Comparison of ENCODE assay signal across 12 cellular contexts in genomic region chr7:134457166-134457565, GRCh38. TPM values are rescaled to one million over a fixed set of nuclear protein-coding genes. Genes with fewer than 3 reads are reported as not detected.
DNase-seq lines count a peak whose midpoint lies in the region; ATAC-seq, FAIRE-seq and TF ChIP-seq lines count a peak whose summit lies in the region.
"Had no signal": no experiment of that assay in that cellular context is flagged by ENCODE, and none has a peak within 500 bp of the region (broad histone marks: within the 10 kb centered on the region; RNA-seq: fewer than 3 reads in every experiment).

No MANE protein-coding gene starts in this region.

- H3K36me3 ChIP-seq in endothelial cell of umbilical vein (ENCODE audit: control insufficient read depth in 2 of 2, extremely low read depth in 1 of 2, insufficient read depth in 2 of 2, low read length in 2 of 2) (no peaks in the 10 kb centered on the region), suprapubic skin (no peaks in the 10 kb centered on the region)

- peaks cover 32% of the 10 kb centered on the region for H3K79me2 ChIP-seq in endothelial cell of umbilical vein (ENCODE audit: control insufficient read depth, insufficient read depth, low read length)

- CTCF ChIA-PET in WTC11 (lab: Charles Lee), result interaction anchor here (1.1 to 3.5 kb wide), 6 partner anchors 13 to 95 kb away, joined by 3 to 26 read pairs (median 10); partner anchors contain the start of gene AKR1B10
- CTCF ChIA-PET in endothelial cell of umbilical vein (lab: Charles Lee), result interaction anchor here (1.1 to 4.0 kb wide), 5 partner anchors 22 to 90 kb away, joined by 3 to 46 read pairs (median 6); no protein-coding TSS in a partner anchor

- no peak for TF ChIP-seq CTCF in WTC11 (IDR thresholded peaks at IDR 0.05)
- no peak for TF ChIP-seq CTCF in endothelial cell of umbilical vein (IDR thresholded peaks at IDR 0.05; ENCODE audit: extremely low read depth in 1 of 2, insufficient read depth in 1 of 2, low read depth in 1 of 2, low read length in 2 of 2)
- TF ChIP-seq CTCF in suprapubic skin (IDR thresholded peaks at IDR 0.05), result no peak

- H3K27me3 Mint-ChIP-seq in activated naive CD4-positive, alpha-beta T cell treated with anti-CD3 and anti-CD28 coated beads, Interleukin-2, amount 50 U/mL, for 24 hours, result no peaks in the 10 kb centered on the region
- H3K27me3 Mint-ChIP-seq in WTC11 (ENCODE audit: low read depth), result peaks cover 19% of the 10 kb centered on the region

- intact Hi-C loops in endothelial cell of umbilical vein (cut with micrococcal nuclease), result no loop called here

- H3K36me3 Mint-ChIP-seq in activated naive CD4-positive, alpha-beta T cell treated with anti-CD3 and anti-CD28 coated beads, Interleukin-2, amount 50 U/mL, for 24 hours, result peaks cover 4% of the 10 kb centered on the region
- peaks cover 14% of the 10 kb centered on the region for H3K36me3 Mint-ChIP-seq in WTC11

- no peaks in the 10 kb centered on the region for H3K9me1 ChIP-seq in endothelial cell of umbilical vein (replicated peaks; ENCODE audit: control insufficient read depth, extremely low read depth, insufficient read depth, low read length)

- H3K27ac Mint-ChIP-seq in activated naive CD4-positive, alpha-beta T cell treated with anti-CD3 and anti-CD28 coated beads, Interleukin-2, amount 50 U/mL, for 24 hours, result no peak overlapping the region
- H3K27ac Mint-ChIP-seq in WTC11, result no peak overlapping the region

- dilution Hi-C loops in endothelial cell of umbilical vein (cut with MboI; ENCODE audit: extremely low pct_ligation_motif_present, low sequenced_read_pairs), result no loop called here

- no peaks in the 10 kb centered on the region for H4K20me1 ChIP-seq in endothelial cell of umbilical vein (replicated peaks; ENCODE audit: control insufficient read depth, extremely low read depth, insufficient read depth, low read length)

- H3K27ac ChIP-seq in endothelial cell of umbilical vein (ENCODE audit: insufficient read depth, low read depth, low read length), result no peak overlapping the region
- no peak overlapping the region for H3K27ac ChIP-seq in suprapubic skin
- H3K27ac ChIP-seq: C4-2B, HL-60 had no signal

- peak overlapping the region; percentile 94 for H3K4me3 Mint-ChIP-seq in activated naive CD4-positive, alpha-beta T cell treated with anti-CD3 and anti-CD28 coated beads, Interleukin-2, amount 50 U/mL, for 24 hours
- peak overlapping the region; percentile 87 for H3K4me3 Mint-ChIP-seq in WTC11

- TF ChIP-seq POLR2A in endothelial cell of umbilical vein (IDR thresholded peaks at IDR 0.05; ENCODE audit: low read depth, low read length) (no peak), suprapubic skin (IDR thresholded peaks at IDR 0.05) (no peak)

- WGBS in suprapubic skin, result 72% methylated on average over 2 of the region's 2 CpGs

- POLR2A ChIA-PET in WTC11 (lab: Charles Lee) (no interaction called here), endothelial cell of umbilical vein (lab: Charles Lee) (no interaction called here)

- H3K27me3 ChIP-seq in endothelial cell of umbilical vein (ENCODE audit: control insufficient read depth in 2 of 2, insufficient read depth in 2 of 2, low read length in 2 of 2), result no peaks in the 10 kb centered on the region
- no peaks in the 10 kb centered on the region for H3K27me3 ChIP-seq in suprapubic skin

- H3K9ac ChIP-seq in endothelial cell of umbilical vein (replicated peaks; ENCODE audit: extremely low read depth, insufficient read depth, low read length), result no peak overlapping the region

- peak overlapping the region; percentile 73 for H3K4me2 ChIP-seq in endothelial cell of umbilical vein (ENCODE audit: insufficient read depth, low read length)

- no peak overlapping the region for H2AFZ ChIP-seq in endothelial cell of umbilical vein (ENCODE audit: low read depth, low read length)

- no TSS peak for BruUV-seq in endothelial cell of umbilical vein (replicated peaks; lab: Mats Ljungman, UMichigan)

- H3K4me1 Mint-ChIP-seq in activated naive CD4-positive, alpha-beta T cell treated with anti-CD3 and anti-CD28 coated beads, Interleukin-2, amount 50 U/mL, for 24 hours, result peaks cover 66% of the 10 kb centered on the region
- H3K4me1 Mint-ChIP-seq in WTC11, result peaks cover 25% of the 10 kb centered on the region

- H3K9me3 ChIP-seq in endothelial cell of umbilical vein (replicated peaks; ENCODE audit: control insufficient read depth, insufficient read depth, low read length) (no peaks in the 10 kb centered on the region), suprapubic skin (no peaks in the 10 kb centered on the region)

- peaks cover 22% of the 10 kb centered on the region for H3K4me1 ChIP-seq in endothelial cell of umbilical vein (ENCODE audit: control insufficient read depth, extremely low read depth, insufficient read depth, low read length)
- peaks cover 12% of the 10 kb centered on the region for H3K4me1 ChIP-seq in suprapubic skin

- ATAC-seq in WTC11 (no peak), GM18517 (IDR thresholded peaks at IDR 0.05; ENCODE audit: unreplicated experiment) (no peak)

- H3K9me3 Mint-ChIP-seq in activated naive CD4-positive, alpha-beta T cell treated with anti-CD3 and anti-CD28 coated beads, Interleukin-2, amount 50 U/mL, for 24 hours, result no peaks in the 10 kb centered on the region
- no peaks in the 10 kb centered on the region for H3K9me3 Mint-ChIP-seq in WTC11

- TF ChIP-seq EP300 in suprapubic skin (IDR thresholded peaks at IDR 0.05), result no peak

- FAIRE-seq in endothelial cell of umbilical vein (lab: Jason Lieb, UNC), result no peak

- H3K4me3 ChIP-seq in endothelial cell of umbilical vein (replicated peaks in 1 of 3; ENCODE audit: insufficient read depth in 1 of 3, low read depth in 1 of 3, low read length in 3 of 3) (no peak overlapping the region), suprapubic skin (peak overlapping the region; percentile 77)

- no peak for DNase-seq in activated naive CD4-positive, alpha-beta T cell treated with anti-CD3 and anti-CD28 coated beads, Interleukin-2, amount 50 U/mL, for 16 hours
- DNase-seq in WTC11 (ENCODE audit: low spot score) (no peak), endothelial cell of umbilical vein (ENCODE audit: low read depth, low spot score) (no peak), suprapubic skin (ENCODE audit: low spot score in 2 of 2) (no peak), NCI-H526 (lab: John Stamatoyannopoulos, UW) (no peak), hippocampal formation (lab: John Stamatoyannopoulos, UW) (no peak)
- DNase-seq: effector CD8-positive, alpha-beta T cell; T1000 had no signal

TF ChIP-seq in WTC11, 78 proteins besides CTCF, POLR2A, EP300 and RAD21 (continues in another document):
- TF ChIP-seq, protein P1, sequence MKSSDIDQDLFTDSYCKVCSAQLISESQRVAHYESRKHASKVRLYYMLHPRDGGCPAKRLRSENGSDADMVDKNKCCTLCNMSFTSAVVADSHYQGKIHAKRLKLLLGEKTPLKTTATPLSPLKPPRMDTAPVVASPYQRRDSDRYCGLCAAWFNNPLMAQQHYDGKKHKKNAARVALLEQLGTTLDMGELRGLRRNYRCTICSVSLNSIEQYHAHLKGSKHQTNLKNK (CRISPR knock-in tag; IDR thresholded peaks at IDR 0.05), result no peak
- no peak for TF ChIP-seq ZNF219 (CRISPR knock-in tag; IDR thresholded peaks at IDR 0.05; ENCODE audit: borderline replicate concordance)
- no peak for TF ChIP-seq EMX1 (CRISPR knock-in tag; IDR thresholded peaks at IDR 0.05)
- TF ChIP-seq JAZF1 (CRISPR knock-in tag; IDR thresholded peaks at IDR 0.05), result no peak

TF ChIP-seq in endothelial cell of umbilical vein, 7 proteins besides CTCF, POLR2A, EP300 and RAD21:
- TF ChIP-seq POLR2AphosphoS5 (IDR thresholded peaks at IDR 0.05; ENCODE audit: insufficient read depth, low read depth, low read length), result no peak
- no peak for TF ChIP-seq MAX (IDR thresholded peaks at IDR 0.05; ENCODE audit: insufficient read depth, insufficient read length)
- TF ChIP-seq MYC (IDR thresholded peaks at IDR 0.05; ENCODE audit: low read depth, low read length), result no peak
- no peak for TF ChIP-seq EZH2 (IDR thresholded peaks at IDR 0.05; ENCODE audit: borderline replicate concordance, low read depth, low read length, severe bottlenecking)
- no peak for TF ChIP-seq JUN (IDR thresholded peaks at IDR 0.05; ENCODE audit: borderline replicate concordance, insufficient read depth, insufficient read length, low read depth)
- TF ChIP-seq FOS (IDR thresholded peaks at IDR 0.05; ENCODE audit: borderline replicate concordance, insufficient read depth, low read length), result no peak
- no peak for TF ChIP-seq GATA2 (IDR thresholded peaks at IDR 0.05; ENCODE audit: insufficient read depth, insufficient read length, low read depth, low read length)

RNA-seq across cellular contexts. Expression of gene AKR1B1, which starts 1.7 kb away (rescaled TPM):
- total RNA-seq in WTC11 (2021), result 135 to 148 TPM (median 147 TPM) in 3 replicates
- 159 and 160 TPM in 2 replicates for total RNA-seq in endothelial cell of umbilical vein
- polyA plus RNA-seq in endothelial cell of umbilical vein, result 171 and 193 TPM in 2 replicates
- 226 and 232 TPM in 2 replicates for polyA plus RNA-seq in endothelial cell of umbilical vein (2011; cell fraction: cytosol; rRNA removed)
- polyA plus RNA-seq in endothelial cell of umbilical vein (2011; cell fraction: nucleus; rRNA removed), result 192 and 208 TPM in 2 replicates
- 121 and 184 TPM in 2 replicates for polyA plus RNA-seq in endothelial cell of umbilical vein (2012)
- polyA minus RNA-seq in endothelial cell of umbilical vein, result 99.0 and 101 TPM in 2 replicates
- 99.2 TPM for polyA minus RNA-seq in endothelial cell of umbilical vein (2011; cell fraction: cytosol; rRNA and poly(A)+ RNA removed)
- 29.8 and 46.5 TPM in 2 replicates for polyA minus RNA-seq in endothelial cell of umbilical vein (2011; cell fraction: nucleus; rRNA and poly(A)+ RNA removed)
- total RNA-seq in suprapubic skin, result 10 to 100 TPM; 10.7 to 22.6 (median 17.5) TPM
